ENCODE assay signal across 1 cellular context in genomic region chr7:139901411-139901810, GRCh38.
TF ChIP-seq lines count a peak whose summit lies in the region.

No MANE protein-coding gene starts in this region.

TF ChIP-seq in HEK293T, 16 proteins besides CTCF, POLR2A, EP300 and RAD21 (continued from another document):
- peak; percentile 51; the same call in 1 of the 2 replicates for TF ChIP-seq PKNOX1 (IDR thresholded peaks at IDR 0.05)
